Comparison of ENCODE assay signal across 1 cellular context in the genomic region with DNA sequence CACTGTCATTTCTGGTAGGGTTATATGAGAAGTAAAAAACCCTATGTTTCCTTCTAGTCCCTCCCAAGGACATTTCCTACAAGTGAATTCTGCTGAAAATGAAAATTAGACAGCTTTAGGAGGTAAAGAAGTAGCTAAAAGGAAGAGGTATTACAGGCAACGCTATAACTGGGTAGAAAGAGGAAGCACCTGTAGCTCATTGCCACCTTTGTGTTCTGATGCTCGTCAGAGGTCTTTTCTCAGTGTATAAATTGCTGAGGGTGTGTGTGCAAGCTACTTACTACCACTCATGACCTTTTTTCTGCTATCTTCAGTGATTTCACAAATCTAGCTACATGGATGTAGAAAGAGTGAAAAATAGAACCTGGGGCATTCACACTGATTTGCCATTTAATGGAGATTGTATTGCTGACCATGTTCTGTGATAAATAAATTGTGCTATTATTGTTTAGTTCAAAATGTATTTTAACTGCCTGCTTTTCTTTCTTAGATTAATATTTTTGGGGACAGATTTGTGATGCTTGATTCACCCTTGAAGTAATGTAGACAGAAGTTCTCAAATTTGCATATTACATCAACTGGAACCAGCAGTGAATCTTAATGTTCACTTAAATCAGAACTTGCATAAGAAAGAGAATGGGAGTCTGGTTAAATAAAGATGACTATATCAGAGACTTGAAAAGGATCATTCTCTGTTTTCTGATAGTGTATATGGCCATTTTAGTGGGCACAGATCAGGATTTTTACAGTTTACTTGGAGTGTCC.
TF ChIP-seq lines count a peak whose summit lies in the region.

No MANE protein-coding gene starts in this region.

TF ChIP-seq in SK-N-SH, 30 proteins besides CTCF, POLR2A, EP300 and RAD21 (continued from another document):
- TF ChIP-seq REST (IDR thresholded peaks at IDR 0.05; ENCODE audit: low read depth, low read length) (no peak), SIN3A (IDR thresholded peaks at IDR 0.05; ENCODE audit: borderline replicate concordance, low read depth, low read length) (no peak), CHD2 (IDR thresholded peaks at IDR 0.05; ENCODE audit: low read length, partially characterized antibody) (no peak), RXRA (IDR thresholded peaks at IDR 0.05; ENCODE audit: borderline replicate concordance, low read depth) (no peak), GATA2 (CRISPR knock-in tag; IDR thresholded peaks at IDR 0.05) (no peak), IRF3 (IDR thresholded peaks at IDR 0.05; ENCODE audit: low read depth, low read length) (no peak), NRF1 (IDR thresholded peaks at IDR 0.05; ENCODE audit: low read depth, low read length) (no peak), MAX (IDR thresholded peaks at IDR 0.05; ENCODE audit: low read depth) (no peak), POLR2AphosphoS5 (IDR thresholded peaks at IDR 0.05; ENCODE audit: low read depth, low read length) (no peak), YY1 (IDR thresholded peaks at IDR 0.05; ENCODE audit: low read depth) (no peak)
